Comparison of ENCODE assay signal across 8 cellular contexts in the genomic region with DNA sequence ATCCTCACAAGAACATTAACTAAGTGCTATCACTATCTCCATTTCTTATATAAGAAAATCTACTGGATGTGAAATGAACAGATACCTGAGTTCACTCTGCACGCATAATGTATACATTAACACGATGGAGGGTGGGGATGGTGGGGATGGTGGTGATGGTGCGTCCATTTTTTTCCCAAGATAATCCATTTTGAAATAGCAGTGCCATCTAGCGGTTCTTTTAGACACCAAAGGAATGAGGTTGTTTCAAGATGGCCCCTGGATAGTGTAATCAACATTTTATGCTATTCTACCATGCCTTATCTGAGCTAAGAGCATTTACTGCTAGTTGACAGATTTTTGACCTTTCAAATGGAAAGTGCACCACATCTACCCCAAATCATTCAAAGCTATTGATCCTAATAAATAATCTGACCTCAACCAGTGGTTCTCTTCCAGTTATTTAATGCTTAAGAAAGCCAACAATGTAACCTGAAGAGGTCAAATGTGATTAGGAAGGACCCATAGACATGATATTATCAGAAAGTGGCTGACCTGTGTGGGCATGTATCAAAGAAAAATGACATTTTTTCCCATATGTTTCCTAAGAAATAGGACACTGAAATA.
DNase-seq lines count a peak whose midpoint lies in the region; ATAC-seq lines count a peak whose summit lies in the region.

No MANE protein-coding gene starts in this region.

- no peaks in the 10 kb centered on the region for H3K36me3 ChIP-seq in SJCRH30

- H3K36me3 Mint-ChIP-seq in activated naive CD8-positive, alpha-beta T cell treated with anti-CD3 and anti-CD28 coated beads for 36 hours: no peaks in the 10 kb centered on the region

- H3K27me3 Mint-ChIP-seq in activated naive CD8-positive, alpha-beta T cell treated with anti-CD3 and anti-CD28 coated beads for 36 hours: no peaks in the 10 kb centered on the region

- H3K9me3 Mint-ChIP-seq in activated naive CD8-positive, alpha-beta T cell treated with anti-CD3 and anti-CD28 coated beads for 36 hours: no peaks in the 10 kb centered on the region

- no peaks in the 10 kb centered on the region for H3K4me1 ChIP-seq in SJCRH30

- H3K27ac ChIP-seq in SJCRH30: no peak overlapping the region

- DNase-seq in NOMO-1 (lab: John Stamatoyannopoulos, UW; ENCODE audit: unreplicated experiment in 2 of 2) (peak; percentile 6 to 13), NOMO-1 treated with DMSO at 0.1 percent for 48 hours (lab: John Stamatoyannopoulos, UW; ENCODE audit: unreplicated experiment) (no peak), SJCRH30 (peak; percentile 16 to 62), inferior parietal cortex (ENCODE audit: extremely low spot score) (peak; percentile 22), DMS79 treated with DMSO at 0.1 percent for 48 hours (lab: John Stamatoyannopoulos, UW) (no peak), T-helper 1 cell (no peak)
- DNase-seq in activated naive CD8-positive, alpha-beta T cell treated with anti-CD3 and anti-CD28 coated beads for 36 hours: no peak

- H3K4me3 Mint-ChIP-seq in activated naive CD8-positive, alpha-beta T cell treated with anti-CD3 and anti-CD28 coated beads for 36 hours: no peak overlapping the region

- no peak overlapping the region for H3K27ac Mint-ChIP-seq in activated naive CD8-positive, alpha-beta T cell treated with anti-CD3 and anti-CD28 coated beads for 36 hours

- H3K4me1 Mint-ChIP-seq in activated naive CD8-positive, alpha-beta T cell treated with anti-CD3 and anti-CD28 coated beads for 36 hours: no peaks in the 10 kb centered on the region

- no peak overlapping the region for H3K4me3 ChIP-seq in SJCRH30

- H3K9me3 ChIP-seq in SJCRH30 (replicated peaks): no peaks in the 10 kb centered on the region

- no peaks in the 10 kb centered on the region for H3K27me3 ChIP-seq in SJCRH30

- peak; percentile 80 for ATAC-seq in HG03354 (IDR thresholded peaks at IDR 0.05; ENCODE audit: poor library complexity, severe bottlenecking, unreplicated experiment)

Comparison
In these comparisons a context has a peak if more than half of its experiments do, and no peak if none do; other contexts are left out.
1. DNase-seq: peak in NOMO-1 (2 of 2), SJCRH30 (2 of 2) and inferior parietal cortex (single experiment); none in NOMO-1 treated with DMSO at 0.1 percent for 48 hours (single experiment), activated naive CD8-positive, alpha-beta T cell treated with anti-CD3 and anti-CD28 coated beads for 36 hours (single experiment), DMS79 treated with DMSO at 0.1 percent for 48 hours (single experiment) and T-helper 1 cell (0 of 5).